Comparison of ENCODE assay signal across 29 cellular contexts in the genomic region with DNA sequence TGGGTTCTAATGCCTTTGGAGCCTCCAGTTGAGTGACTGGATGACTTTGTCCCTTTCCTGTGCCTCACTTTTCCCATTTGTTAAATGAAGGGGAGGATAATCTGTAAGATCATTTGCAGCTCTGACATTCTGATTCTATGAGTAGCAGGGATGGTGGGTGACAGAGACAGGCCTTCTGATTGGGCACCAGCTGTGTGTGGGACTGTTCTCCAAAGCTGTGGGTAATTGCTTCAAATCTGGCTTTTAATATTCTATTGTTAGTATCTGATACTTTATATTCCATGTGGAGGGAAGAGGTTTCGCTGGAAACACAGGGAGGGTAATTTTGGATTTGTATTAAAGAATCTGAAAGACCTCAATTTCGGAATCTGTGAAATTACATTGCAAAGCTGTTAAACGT.
"Had no signal": no experiment of that assay in that cellular context is flagged by ENCODE, and none has a peak within 500 bp of the region (broad histone marks: within the 10 kb centered on the region; RNA-seq: fewer than 3 reads in every experiment).

No MANE protein-coding gene starts in this region.

- ATAC-seq: activated naive CD4-positive, alpha-beta T cell treated with anti-CD3 and anti-CD28 coated beads, Interleukin-2, amount 50 U/mL, for 72 hours; activated T-cell treated with anti-CD3 and anti-CD28 coated beads, Interleukin-2, amount 50 U/mL, for 4 hours; activated T-cell treated with anti-CD3 and anti-CD28 coated beads, Interleukin-2, amount 50 U/mL, for 72 hours; activated T-helper 17 cell treated with anti-CD3 and anti-CD28 coated beads, Interleukin-2, amount 50 U/mL, for 72 hours; body of pancreas had no signal

- H3K27ac ChIP-seq: adrenal gland, ascending aorta, body of pancreas, brain microvascular endothelial cell, breast epithelium, cardiac muscle cell had no signal

- DNase-seq: activated effector memory CD4-positive, alpha-beta T cell treated with anti-CD3 and anti-CD28 coated beads, Interleukin-2, amount 50 U/mL, for 16 hours; activated effector memory CD4-positive, alpha-beta T cell treated with Interleukin-2 at 50 U/mL for 16 hours; activated gamma-delta T cell; activated gamma-delta T cell treated with Interleukin-2 at 50 U/mL for 16 hours; activated naive CD4-positive, alpha-beta T cell; activated naive CD4-positive, alpha-beta T cell treated with anti-CD3 and anti-CD28 coated beads for 36 hours; activated naive CD4-positive, alpha-beta T cell treated with anti-CD3 and anti-CD28 coated beads, Interleukin-2, amount 10 ng/mL, durations not matched to agents 7 days and 5 days; activated naive CD4-positive, alpha-beta T cell treated with anti-CD3 and anti-CD28 coated beads, Interleukin-2, amount 50 U/mL, for 16 hours; activated naive CD4-positive, alpha-beta T cell treated with Interleukin-2 at 50 U/mL for 16 hours; activated naive CD8-positive, alpha-beta T cell treated with anti-CD3 and anti-CD28 coated beads for 36 hours; activated naive CD8-positive, alpha-beta T cell treated with anti-CD3 and anti-CD28 coated beads, Interleukin-2, amount 10 ng/mL, durations not matched to agents 7 days and 5 days; activated naive CD8-positive, alpha-beta T cell treated with anti-CD3 and anti-CD28 coated beads, Interleukin-2, amount 50 U/mL, for 24 hours; activated T-cell treated with anti-CD3 and anti-CD28 coated beads, Interleukin-2, amount 50 U/mL, for 1 hour; activated T-cell treated with anti-CD3 and anti-CD28 coated beads, Interleukin-2, amount 50 U/mL, for 24 hours; activated T-cell treated with anti-CD3 and anti-CD28 coated beads, Interleukin-2, amount 50 U/mL, for 4 hours; activated T-cell treated with anti-CD3 and anti-CD28 coated beads, Interleukin-2, amount 50 U/mL, for 48 hours; activated T-cell treated with anti-CD3 and anti-CD28 coated beads, Interleukin-2, amount 50 U/mL, for 72 hours; adrenal gland; amniotic stem cell; aorta; body of pancreas; brain microvascular endothelial cell; central memory CD4-positive, alpha-beta T cell; cerebellar nuclear complex had no signal
